In the genomic region with DNA sequence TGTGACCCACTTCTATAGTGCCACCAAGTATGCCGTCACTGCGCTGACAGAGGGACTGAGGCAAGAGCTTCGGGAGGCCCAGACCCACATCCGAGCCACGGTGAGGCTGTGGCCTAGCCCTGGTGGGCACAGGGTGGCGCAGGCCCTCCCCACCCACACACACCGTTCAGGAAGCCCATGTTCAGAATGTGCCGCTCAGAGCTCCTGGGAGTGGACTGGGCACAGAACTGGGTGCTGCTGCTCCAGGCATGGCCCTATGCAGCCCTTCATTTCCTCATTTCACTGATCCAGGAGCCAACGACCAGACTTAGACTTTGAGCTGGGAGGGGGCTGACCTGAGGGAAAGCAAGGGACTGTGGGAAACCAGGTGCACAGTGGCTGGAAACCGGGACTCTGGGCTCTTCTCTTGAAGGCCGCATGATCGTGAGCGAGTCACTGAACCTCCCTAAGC, we compare ENCODE assay signal across 22 cellular contexts.
"Had no signal": no experiment of that assay in that cellular context is flagged by ENCODE, and none has a peak within 500 bp of the region (broad histone marks: within the 10 kb centered on the region; RNA-seq: fewer than 3 reads in every experiment).

No MANE protein-coding gene starts in this region.

- FAIRE-seq: bronchial epithelial cell, kidney had no signal

- H3K27ac Mint-ChIP-seq: activated B cell treated with CpG ODN at 0.5 μM for 24 hours; T-helper 1 cell treated with Interleukin-12 subunit alpha and Interleukin-12 subunit beta and Interleukin-4 antibody, amounts not matched to agents 30 μg/mL and 1 μg/mL, for 36 hours had no signal

- H3K4me3 ChIP-seq: heart right ventricle, prostate gland, uterus had no signal

- DNase-seq: activated B cell treated with CpG ODN at 0.5 μM for 24 hours; activated CD4-positive, alpha-beta T cell treated with anti-CD3 and anti-CD28 coated beads for 4 hours; activated CD4-positive, alpha-beta T cell treated with anti-CD3 and anti-CD28 coated beads, Interleukin-2, amount 50 U/mL, for 48 hours; activated naive CD4-positive, alpha-beta T cell treated with anti-CD3 and anti-CD28 coated beads, Interleukin-2, amount 10 ng/mL, durations not matched to agents 7 days and 5 days; activated T-cell treated with anti-CD3 and anti-CD28 coated beads, Interleukin-2, amount 50 U/mL, for 48 hours; amygdala; cerebellar nuclear complex; cortex of kidney; foreskin fibroblast; heart right ventricle; kidney; mammary epithelial cell; midbrain; stimulated activated CD4-positive, alpha-beta T cell treated with anti-CD3 and anti-CD28 coated beads, Interleukin-4, amount 100 ng/mL, for 4 hours; stimulated activated naive CD8-positive, alpha-beta T cell treated with anti-CD3 and anti-CD28 coated beads, Interleukin-15, Interleukin-2, amounts not matched to agents 100 U/mL and 50 U/mL, for 24 hours; T1000 had no signal

- H3K4me3 Mint-ChIP-seq: activated B cell treated with CpG ODN at 0.5 μM for 24 hours; activated naive CD4-positive, alpha-beta T cell treated with anti-CD3 and anti-CD28 coated beads, Interleukin-2, amount 10 ng/mL, durations not matched to agents 7 days and 5 days; T-helper 1 cell treated with Interleukin-12 subunit alpha and Interleukin-12 subunit beta and Interleukin-4 antibody, amounts not matched to agents 30 μg/mL and 1 μg/mL, for 36 hours had no signal

- H3K9me3 ChIP-seq: heart right ventricle, prostate gland, uterus had no signal

- H3K27ac ChIP-seq: epithelial cell of prostate, heart right ventricle, prostate gland, uterus had no signal

- H3K36me3 ChIP-seq: prostate gland, uterus had no signal

- ATAC-seq: heart right ventricle; left lobe of liver; stimulated activated naive CD8-positive, alpha-beta T cell treated with anti-CD3 and anti-CD28 coated beads, Interleukin-15, Interleukin-2, amounts not matched to agents 100 U/mL and 50 U/mL, for 24 hours had no signal

- H3K36me3 Mint-ChIP-seq: activated naive CD4-positive, alpha-beta T cell treated with anti-CD3 and anti-CD28 coated beads, Interleukin-2, amount 10 ng/mL, durations not matched to agents 7 days and 5 days had no signal

- H3K4me1 ChIP-seq: prostate gland had no signal

- H3K27me3 ChIP-seq: heart right ventricle, uterus had no signal

- H3K9me3 Mint-ChIP-seq: activated B cell treated with CpG ODN at 0.5 μM for 24 hours; activated naive CD4-positive, alpha-beta T cell treated with anti-CD3 and anti-CD28 coated beads, Interleukin-2, amount 10 ng/mL, durations not matched to agents 7 days and 5 days; T-helper 1 cell treated with Interleukin-12 subunit alpha and Interleukin-12 subunit beta and Interleukin-4 antibody, amounts not matched to agents 30 μg/mL and 1 μg/mL, for 36 hours had no signal

- H3K27me3 Mint-ChIP-seq: activated B cell treated with CpG ODN at 0.5 μM for 24 hours had no signal
